In genomic region chr1:208540724-208541123, GRCh38 we compare ENCODE assay signal across 1 cellular context.
TF ChIP-seq lines count a peak whose summit lies in the region.

No MANE protein-coding gene starts in this region.

TF ChIP-seq in WTC11, 78 proteins besides CTCF, POLR2A, EP300 and RAD21 (continued from another document):
- TF ChIP-seq ATF2 (CRISPR knock-in tag; IDR thresholded peaks at IDR 0.05; ENCODE audit: borderline replicate concordance, low read depth) (no peak), NFYB (CRISPR knock-in tag; conservative IDR thresholded peaks at IDR 0.05; ENCODE audit: low read depth) (no peak), SOX15 (CRISPR knock-in tag; IDR thresholded peaks at IDR 0.05) (no peak)
